ENCODE assay signal across 1 cellular context in genomic region chr4:2792396-2792710, GRCh38.
TF ChIP-seq lines count a peak whose summit lies in the region.

No MANE protein-coding gene starts in this region.

TF ChIP-seq in K562, 482 proteins besides CTCF, POLR2A, EP300 and RAD21:
- TF ChIP-seq CREB1 (IDR thresholded peaks at IDR 0.05): no peak
- TF ChIP-seq CREB1 (CRISPR knock-in tag; IDR thresholded peaks at IDR 0.05): 0 out of 2 replicates have a peak, but pooled peaks have one; percentile 15
- no peak for TF ChIP-seq RNF2 (IDR thresholded peaks at IDR 0.05)
- no peak for TF ChIP-seq FOSL1 (tag; conservative IDR thresholded peaks at IDR 0.05)
- peak; percentile 20; the same call in 1 of the 2 replicates for TF ChIP-seq ZNF740 (CRISPR knock-in tag; IDR thresholded peaks at IDR 0.05)
- no peak for TF ChIP-seq ZNF740 (tag; IDR thresholded peaks at IDR 0.05)
- no peak for TF ChIP-seq ZNF174 (CRISPR knock-in tag; IDR thresholded peaks at IDR 0.05)
- TF ChIP-seq ZNF696 (CRISPR knock-in tag; conservative IDR thresholded peaks at IDR 0.05): no peak
- no peak for TF ChIP-seq MAZ (CRISPR knock-in tag; conservative IDR thresholded peaks at IDR 0.05 in 1 of 2, IDR thresholded peaks at IDR 0.05 in 1 of 2)
- no peak for TF ChIP-seq ZEB2 (IDR thresholded peaks at IDR 0.05)
